ENCODE assay signal across 1 cellular context in genomic region chr10:87646192-87646909, GRCh38.
TF ChIP-seq lines count a peak whose summit lies in the region.

No MANE protein-coding gene starts in this region.

TF ChIP-seq in HepG2, 621 proteins besides CTCF, POLR2A, EP300 and RAD21 (continued from another document):
- no peak for TF ChIP-seq FOXP1 (IDR thresholded peaks at IDR 0.05)
- TF ChIP-seq FOXP1 (CRISPR knock-in tag; IDR thresholded peaks at IDR 0.05) = peak; percentile 58
- TF ChIP-seq ZFP1 (CRISPR knock-in tag; IDR thresholded peaks at IDR 0.05) = no peak
- TF ChIP-seq SKI (IDR thresholded peaks at IDR 0.05; ENCODE audit: partially characterized antibody) = no peak
- peak; percentile 76 for TF ChIP-seq TEAD3 (CRISPR knock-in tag; optimal IDR thresholded peaks at IDR 0.05; ENCODE audit: borderline replicate concordance)
- TF ChIP-seq PHB2 (IDR thresholded peaks at IDR 0.05; ENCODE audit: partially characterized antibody) = no peak
- TF ChIP-seq ZNF383 (CRISPR knock-in tag; IDR thresholded peaks at IDR 0.05; ENCODE audit: borderline replicate concordance) = no peak
- peak; percentile 67; the same call in 1 of the 2 replicates for TF ChIP-seq AHDC1 (CRISPR knock-in tag; IDR thresholded peaks at IDR 0.05; ENCODE audit: borderline replicate concordance)
- peak; percentile 44; the same call in 1 of the 2 replicates for TF ChIP-seq HMG20A (CRISPR knock-in tag; IDR thresholded peaks at IDR 0.05; ENCODE audit: borderline replicate concordance)
- TF ChIP-seq MYNN (CRISPR knock-in tag; IDR thresholded peaks at IDR 0.05; ENCODE audit: low read depth) = no peak
- TF ChIP-seq ZNF30 (CRISPR knock-in tag; IDR thresholded peaks at IDR 0.05) = no peak
- TF ChIP-seq, protein P1, sequence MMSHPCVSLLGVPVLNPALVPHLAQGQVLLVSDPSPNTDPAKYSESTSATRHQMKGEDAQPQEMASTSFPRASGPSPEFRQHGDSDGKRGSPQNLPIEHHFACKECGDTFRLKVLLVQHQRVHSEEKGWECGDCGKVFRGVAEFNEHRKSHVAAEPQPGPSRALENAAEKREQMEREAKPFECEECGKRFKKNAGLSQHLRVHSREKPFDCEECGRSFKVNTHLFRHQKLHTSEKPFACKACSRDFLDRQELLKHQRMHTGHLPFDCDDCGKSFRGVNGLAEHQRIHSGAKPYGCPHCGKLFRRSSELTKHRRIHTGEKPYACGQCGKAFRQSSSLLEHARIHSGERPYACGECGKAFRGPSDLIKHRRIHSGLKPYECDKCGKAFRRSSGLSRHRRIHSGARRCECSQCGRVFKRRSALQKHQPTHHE (CRISPR knock-in tag; IDR thresholded peaks at IDR 0.05; ENCODE audit: borderline replicate concordance) = no peak
- TF ChIP-seq PAXIP1 (CRISPR knock-in tag; conservative IDR thresholded peaks at IDR 0.05) = no peak
- TF ChIP-seq BCL6 (CRISPR knock-in tag; IDR thresholded peaks at IDR 0.05) = peak; percentile 26; the same call in 1 of the 2 replicates
- TF ChIP-seq NBN (conservative IDR thresholded peaks at IDR 0.05) = no peak
- TF ChIP-seq ZNF777 (CRISPR knock-in tag; IDR thresholded peaks at IDR 0.05) = no peak
- TF ChIP-seq, protein P2, sequence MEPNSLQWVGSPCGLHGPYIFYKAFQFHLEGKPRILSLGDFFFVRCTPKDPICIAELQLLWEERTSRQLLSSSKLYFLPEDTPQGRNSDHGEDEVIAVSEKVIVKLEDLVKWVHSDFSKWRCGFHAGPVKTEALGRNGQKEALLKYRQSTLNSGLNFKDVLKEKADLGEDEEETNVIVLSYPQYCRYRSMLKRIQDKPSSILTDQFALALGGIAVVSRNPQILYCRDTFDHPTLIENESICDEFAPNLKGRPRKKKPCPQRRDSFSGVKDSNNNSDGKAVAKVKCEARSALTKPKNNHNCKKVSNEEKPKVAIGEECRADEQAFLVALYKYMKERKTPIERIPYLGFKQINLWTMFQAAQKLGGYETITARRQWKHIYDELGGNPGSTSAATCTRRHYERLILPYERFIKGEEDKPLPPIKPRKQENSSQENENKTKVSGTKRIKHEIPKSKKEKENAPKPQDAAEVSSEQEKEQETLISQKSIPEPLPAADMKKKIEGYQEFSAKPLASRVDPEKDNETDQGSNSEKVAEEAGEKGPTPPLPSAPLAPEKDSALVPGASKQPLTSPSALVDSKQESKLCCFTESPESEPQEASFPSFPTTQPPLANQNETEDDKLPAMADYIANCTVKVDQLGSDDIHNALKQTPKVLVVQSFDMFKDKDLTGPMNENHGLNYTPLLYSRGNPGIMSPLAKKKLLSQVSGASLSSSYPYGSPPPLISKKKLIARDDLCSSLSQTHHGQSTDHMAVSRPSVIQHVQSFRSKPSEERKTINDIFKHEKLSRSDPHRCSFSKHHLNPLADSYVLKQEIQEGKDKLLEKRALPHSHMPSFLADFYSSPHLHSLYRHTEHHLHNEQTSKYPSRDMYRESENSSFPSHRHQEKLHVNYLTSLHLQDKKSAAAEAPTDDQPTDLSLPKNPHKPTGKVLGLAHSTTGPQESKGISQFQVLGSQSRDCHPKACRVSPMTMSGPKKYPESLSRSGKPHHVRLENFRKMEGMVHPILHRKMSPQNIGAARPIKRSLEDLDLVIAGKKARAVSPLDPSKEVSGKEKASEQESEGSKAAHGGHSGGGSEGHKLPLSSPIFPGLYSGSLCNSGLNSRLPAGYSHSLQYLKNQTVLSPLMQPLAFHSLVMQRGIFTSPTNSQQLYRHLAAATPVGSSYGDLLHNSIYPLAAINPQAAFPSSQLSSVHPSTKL (CRISPR knock-in tag; IDR thresholded peaks at IDR 0.05) = peak; percentile 75
- TF ChIP-seq, protein P3, sequence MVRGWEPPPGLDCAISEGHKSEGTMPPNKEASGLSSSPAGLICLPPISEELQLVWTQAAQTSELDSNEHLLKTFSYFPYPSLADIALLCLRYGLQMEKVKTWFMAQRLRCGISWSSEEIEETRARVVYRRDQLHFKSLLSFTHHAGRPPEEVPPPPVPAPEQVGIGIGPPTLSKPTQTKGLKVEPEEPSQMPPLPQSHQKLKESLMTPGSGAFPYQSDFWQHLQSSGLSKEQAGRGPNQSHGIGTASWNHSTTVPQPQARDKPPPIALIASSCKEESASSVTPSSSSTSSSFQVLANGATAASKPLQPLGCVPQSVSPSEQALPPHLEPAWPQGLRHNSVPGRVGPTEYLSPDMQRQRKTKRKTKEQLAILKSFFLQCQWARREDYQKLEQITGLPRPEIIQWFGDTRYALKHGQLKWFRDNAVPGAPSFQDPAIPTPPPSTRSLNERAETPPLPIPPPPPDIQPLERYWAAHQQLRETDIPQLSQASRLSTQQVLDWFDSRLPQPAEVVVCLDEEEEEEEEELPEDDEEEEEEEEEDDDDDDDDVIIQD (CRISPR knock-in tag; IDR thresholded peaks at IDR 0.05; ENCODE audit: low read depth) = peak; percentile 40; the same call in 1 of the 2 replicates
